In the genomic region with DNA sequence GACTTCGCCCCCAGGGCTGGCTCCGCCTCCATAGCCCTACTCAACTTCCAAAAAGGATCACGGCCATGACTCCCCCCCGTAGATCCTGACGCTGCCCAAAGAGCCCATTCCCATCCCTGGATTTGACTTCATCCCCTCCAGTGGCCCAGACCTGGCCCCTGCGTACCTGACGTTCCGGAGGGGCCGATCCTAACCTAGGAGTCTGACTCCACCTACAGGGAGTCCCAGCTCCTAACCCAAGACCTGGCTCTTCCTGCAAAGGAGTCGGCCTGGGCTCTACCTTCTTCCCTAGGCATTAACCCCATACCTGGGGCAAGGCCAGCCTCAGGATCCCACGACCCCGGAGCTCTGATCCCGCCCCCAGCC, we compare ENCODE assay signal across 9 cellular contexts. TPM values are rescaled to one million over a fixed set of nuclear protein-coding genes. Genes with fewer than 3 reads are reported as not detected.
DNase-seq lines count a peak whose midpoint lies in the region; ATAC-seq and TF ChIP-seq lines count a peak whose summit lies in the region.
"Had no signal": no experiment of that assay in that cellular context is flagged by ENCODE, and none has a peak within 500 bp of the region (broad histone marks: within the 10 kb centered on the region; RNA-seq: fewer than 3 reads in every experiment).

No MANE protein-coding gene starts in this region.

- H3K9me3 Mint-ChIP-seq in glutamatergic neuron (ENCODE audit: unreplicated experiment), result peaks cover 9% of the 10 kb centered on the region

- DNase-seq in Panc1 (ENCODE audit: low read depth, low spot score) (no peak), glutamatergic neuron (no peak), skeletal muscle cell (ENCODE audit: low read depth) (no peak), NOMO-1 treated with DMSO at 0.1 percent for 48 hours (lab: John Stamatoyannopoulos, UW; ENCODE audit: unreplicated experiment) (no peak), H4 (ENCODE audit: low spot score) (no peak), SW 1271 (lab: John Stamatoyannopoulos, UW) (no peak)

- no TSS peak for BruUV-seq in Panc1 (replicated peaks; lab: Mats Ljungman, UMichigan)

- in situ Hi-C loops in Panc1 (cut with HindIII; ENCODE audit: low pct_unique_long_range_greater_than_20kb, low sequenced_read_pairs), result no loop called here

- H3K27me3 Mint-ChIP-seq in glutamatergic neuron (ENCODE audit: unreplicated experiment), result peaks cover 22% of the 10 kb centered on the region

- POLR2A ChIA-PET in Panc1 (lab: Charles Lee), result no interaction called here

- no peaks in the 10 kb centered on the region for H3K4me1 ChIP-seq in Panc1 (ENCODE audit: control insufficient read depth, insufficient read depth, low read length)

- no peak for TF ChIP-seq POLR2A in GM18505 (IDR thresholded peaks at IDR 0.05; ENCODE audit: borderline replicate concordance, extremely low read depth, insufficient read depth, insufficient read length)

- no peaks in the 10 kb centered on the region for H3K27me3 ChIP-seq in Panc1 (ENCODE audit: control insufficient read depth, insufficient read depth, low read length)

- no peaks in the 10 kb centered on the region for H3K36me3 ChIP-seq in Panc1 (ENCODE audit: control insufficient read depth, insufficient read depth, low read length)

- H3K4me1 Mint-ChIP-seq in glutamatergic neuron (ENCODE audit: low read depth, unreplicated experiment), result peaks cover 3% of the 10 kb centered on the region

- TF ChIP-seq CTCF in Panc1 (IDR thresholded peaks at IDR 0.05) (no peak), glutamatergic neuron (IDR thresholded peaks at IDR 0.05; ENCODE audit: partially characterized antibody, unreplicated experiment) (no peak)

- intact Hi-C loops in Panc1 (cut with micrococcal nuclease; ENCODE audit: unreplicated experiment), result no loop called here

- ATAC-seq in GM19452 (IDR thresholded peaks at IDR 0.05; ENCODE audit: unreplicated experiment), result peak; percentile 7
- peak; percentile 39 for ATAC-seq in Panc1
- no peak for ATAC-seq in GM18505 (IDR thresholded peaks at IDR 0.05; ENCODE audit: unreplicated experiment)

- CTCF ChIA-PET in Panc1 (lab: Charles Lee), result interaction anchor here (1.0 kb wide), 1 partner anchor 61 kb away, joined by 3 read pairs; no protein-coding TSS in a partner anchor

- no peak overlapping the region for H3K27ac ChIP-seq in Panc1 (ENCODE audit: low read length)

- peak overlapping the region; percentile 62 for H3K27ac Mint-ChIP-seq in glutamatergic neuron (ENCODE audit: unreplicated experiment)

- H3K9me3 ChIP-seq in Panc1 (ENCODE audit: control insufficient read depth, insufficient read depth, low read depth, low read length), result no peaks in the 10 kb centered on the region

- H3K36me3 Mint-ChIP-seq in glutamatergic neuron (ENCODE audit: unreplicated experiment), result no peaks in the 10 kb centered on the region

- peak overlapping the region in 1 of 2 experiments; percentile 16; a peak in 1 of 4 replicates for H3K4me3 ChIP-seq in Panc1 (ENCODE audit: low read depth in 2 of 2, low read length in 2 of 2)
- peak overlapping the region; percentile 34 for H3K4me3 ChIP-seq in skeletal muscle cell (ENCODE audit: low read depth, low read length)

- peak overlapping the region; percentile 81 for H3K4me3 Mint-ChIP-seq in glutamatergic neuron (ENCODE audit: unreplicated experiment)

RNA-seq across cellular contexts. Expression of a gene that starts 10.8 kb away (rescaled TPM):
- 10.0 TPM for total RNA-seq in Panc1 (2021; ENCODE audit: unreplicated experiment)
- 21.6 TPM for polyA plus RNA-seq in Panc1 (2012; ENCODE audit: insufficient read length)
- total RNA-seq in glutamatergic neuron (ENCODE audit: unreplicated experiment), result 18.1 TPM
- 0.19 and 0.78 TPM in 2 replicates for total RNA-seq in H4 (2014; rRNA removed; shearing (Covaris generic))

RNA-seq across cellular contexts. Expression of a gene that starts 15.5 kb away (rescaled TPM):
- total RNA-seq in Panc1 (2021; ENCODE audit: unreplicated experiment) (22.9 TPM), glutamatergic neuron (ENCODE audit: unreplicated experiment) (56.7 TPM)
- polyA plus RNA-seq in Panc1 (2012; ENCODE audit: insufficient read length), result 44.9 TPM
- total RNA-seq in H4 (2014; rRNA removed; shearing (Covaris generic)), result 1.7 and 2.9 TPM in 2 replicates

RNA-seq across cellular contexts. Expression of a gene that starts 23.5 kb away (rescaled TPM):
- total RNA-seq in Panc1 (2021; ENCODE audit: unreplicated experiment) (12.1 TPM), glutamatergic neuron (ENCODE audit: unreplicated experiment) (156 TPM)
- polyA plus RNA-seq in Panc1 (2012; ENCODE audit: insufficient read length), result 31.9 TPM
- total RNA-seq in H4 (2014; rRNA removed; shearing (Covaris generic)), result 19.0 and 26.7 TPM in 2 replicates

RNA-seq across cellular contexts. Expression of a gene that starts 25.7 kb away (rescaled TPM):
- total RNA-seq in Panc1 (2021; ENCODE audit: unreplicated experiment), result not detected
- polyA plus RNA-seq in Panc1 (2012; ENCODE audit: insufficient read length), result 0.47 TPM
- total RNA-seq in glutamatergic neuron (ENCODE audit: unreplicated experiment), result not detected
- not detected in 2 replicates for total RNA-seq in H4 (2014; rRNA removed; shearing (Covaris generic))

RNA-seq across cellular contexts. Expression of a gene that starts 48.8 kb away (rescaled TPM):
- total RNA-seq in Panc1 (2021; ENCODE audit: unreplicated experiment), result 0.46 TPM
- 0.35 TPM for polyA plus RNA-seq in Panc1 (2012; ENCODE audit: insufficient read length)
- 254 TPM for total RNA-seq in glutamatergic neuron (ENCODE audit: unreplicated experiment)
- not detected in 2 replicates for total RNA-seq in H4 (2014; rRNA removed; shearing (Covaris generic))
- total RNA-seq: OCI-LY7 had no signal
